In the genomic region with DNA sequence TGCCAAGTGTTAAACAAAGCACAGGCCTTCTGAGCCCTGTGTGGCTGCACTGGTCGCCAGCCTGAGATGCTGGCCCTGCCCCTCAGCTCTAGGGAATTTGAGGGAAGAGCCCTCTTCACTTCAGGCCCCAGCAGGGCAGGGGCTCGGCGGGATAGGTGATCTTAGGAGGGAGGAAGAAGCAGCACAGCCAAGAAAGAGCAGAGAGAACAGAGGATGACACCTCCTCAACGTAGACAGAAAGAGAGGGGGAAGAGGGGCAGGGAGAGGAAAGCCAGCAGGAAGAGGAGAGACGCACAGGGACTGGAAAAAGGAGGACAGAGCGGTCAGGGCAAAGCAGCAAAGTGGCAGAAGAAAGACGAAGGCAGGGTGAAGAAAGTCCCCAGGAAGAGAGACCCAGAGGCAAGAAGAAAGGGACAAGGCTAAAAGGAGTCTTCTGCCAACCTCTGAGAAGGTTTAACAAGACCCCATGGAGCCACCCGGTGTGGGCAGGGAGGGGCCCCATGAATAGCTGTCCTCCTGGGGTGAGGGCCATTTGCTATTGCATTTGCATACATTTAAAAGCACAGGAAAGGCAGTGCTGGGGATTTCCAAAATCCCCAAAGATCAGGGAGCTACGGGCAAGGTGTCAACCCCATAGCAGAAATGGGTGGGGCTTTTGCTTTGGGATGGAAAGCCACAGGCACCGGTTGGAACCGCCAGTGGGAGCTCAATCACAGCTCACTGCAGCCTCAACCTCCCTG, we compare ENCODE assay signal across 1 cellular context.
TF ChIP-seq lines count a peak whose summit lies in the region.

No MANE protein-coding gene starts in this region.

TF ChIP-seq in GM23338, 12 proteins besides CTCF, POLR2A, EP300 and RAD21:
- TF ChIP-seq, protein P1, sequence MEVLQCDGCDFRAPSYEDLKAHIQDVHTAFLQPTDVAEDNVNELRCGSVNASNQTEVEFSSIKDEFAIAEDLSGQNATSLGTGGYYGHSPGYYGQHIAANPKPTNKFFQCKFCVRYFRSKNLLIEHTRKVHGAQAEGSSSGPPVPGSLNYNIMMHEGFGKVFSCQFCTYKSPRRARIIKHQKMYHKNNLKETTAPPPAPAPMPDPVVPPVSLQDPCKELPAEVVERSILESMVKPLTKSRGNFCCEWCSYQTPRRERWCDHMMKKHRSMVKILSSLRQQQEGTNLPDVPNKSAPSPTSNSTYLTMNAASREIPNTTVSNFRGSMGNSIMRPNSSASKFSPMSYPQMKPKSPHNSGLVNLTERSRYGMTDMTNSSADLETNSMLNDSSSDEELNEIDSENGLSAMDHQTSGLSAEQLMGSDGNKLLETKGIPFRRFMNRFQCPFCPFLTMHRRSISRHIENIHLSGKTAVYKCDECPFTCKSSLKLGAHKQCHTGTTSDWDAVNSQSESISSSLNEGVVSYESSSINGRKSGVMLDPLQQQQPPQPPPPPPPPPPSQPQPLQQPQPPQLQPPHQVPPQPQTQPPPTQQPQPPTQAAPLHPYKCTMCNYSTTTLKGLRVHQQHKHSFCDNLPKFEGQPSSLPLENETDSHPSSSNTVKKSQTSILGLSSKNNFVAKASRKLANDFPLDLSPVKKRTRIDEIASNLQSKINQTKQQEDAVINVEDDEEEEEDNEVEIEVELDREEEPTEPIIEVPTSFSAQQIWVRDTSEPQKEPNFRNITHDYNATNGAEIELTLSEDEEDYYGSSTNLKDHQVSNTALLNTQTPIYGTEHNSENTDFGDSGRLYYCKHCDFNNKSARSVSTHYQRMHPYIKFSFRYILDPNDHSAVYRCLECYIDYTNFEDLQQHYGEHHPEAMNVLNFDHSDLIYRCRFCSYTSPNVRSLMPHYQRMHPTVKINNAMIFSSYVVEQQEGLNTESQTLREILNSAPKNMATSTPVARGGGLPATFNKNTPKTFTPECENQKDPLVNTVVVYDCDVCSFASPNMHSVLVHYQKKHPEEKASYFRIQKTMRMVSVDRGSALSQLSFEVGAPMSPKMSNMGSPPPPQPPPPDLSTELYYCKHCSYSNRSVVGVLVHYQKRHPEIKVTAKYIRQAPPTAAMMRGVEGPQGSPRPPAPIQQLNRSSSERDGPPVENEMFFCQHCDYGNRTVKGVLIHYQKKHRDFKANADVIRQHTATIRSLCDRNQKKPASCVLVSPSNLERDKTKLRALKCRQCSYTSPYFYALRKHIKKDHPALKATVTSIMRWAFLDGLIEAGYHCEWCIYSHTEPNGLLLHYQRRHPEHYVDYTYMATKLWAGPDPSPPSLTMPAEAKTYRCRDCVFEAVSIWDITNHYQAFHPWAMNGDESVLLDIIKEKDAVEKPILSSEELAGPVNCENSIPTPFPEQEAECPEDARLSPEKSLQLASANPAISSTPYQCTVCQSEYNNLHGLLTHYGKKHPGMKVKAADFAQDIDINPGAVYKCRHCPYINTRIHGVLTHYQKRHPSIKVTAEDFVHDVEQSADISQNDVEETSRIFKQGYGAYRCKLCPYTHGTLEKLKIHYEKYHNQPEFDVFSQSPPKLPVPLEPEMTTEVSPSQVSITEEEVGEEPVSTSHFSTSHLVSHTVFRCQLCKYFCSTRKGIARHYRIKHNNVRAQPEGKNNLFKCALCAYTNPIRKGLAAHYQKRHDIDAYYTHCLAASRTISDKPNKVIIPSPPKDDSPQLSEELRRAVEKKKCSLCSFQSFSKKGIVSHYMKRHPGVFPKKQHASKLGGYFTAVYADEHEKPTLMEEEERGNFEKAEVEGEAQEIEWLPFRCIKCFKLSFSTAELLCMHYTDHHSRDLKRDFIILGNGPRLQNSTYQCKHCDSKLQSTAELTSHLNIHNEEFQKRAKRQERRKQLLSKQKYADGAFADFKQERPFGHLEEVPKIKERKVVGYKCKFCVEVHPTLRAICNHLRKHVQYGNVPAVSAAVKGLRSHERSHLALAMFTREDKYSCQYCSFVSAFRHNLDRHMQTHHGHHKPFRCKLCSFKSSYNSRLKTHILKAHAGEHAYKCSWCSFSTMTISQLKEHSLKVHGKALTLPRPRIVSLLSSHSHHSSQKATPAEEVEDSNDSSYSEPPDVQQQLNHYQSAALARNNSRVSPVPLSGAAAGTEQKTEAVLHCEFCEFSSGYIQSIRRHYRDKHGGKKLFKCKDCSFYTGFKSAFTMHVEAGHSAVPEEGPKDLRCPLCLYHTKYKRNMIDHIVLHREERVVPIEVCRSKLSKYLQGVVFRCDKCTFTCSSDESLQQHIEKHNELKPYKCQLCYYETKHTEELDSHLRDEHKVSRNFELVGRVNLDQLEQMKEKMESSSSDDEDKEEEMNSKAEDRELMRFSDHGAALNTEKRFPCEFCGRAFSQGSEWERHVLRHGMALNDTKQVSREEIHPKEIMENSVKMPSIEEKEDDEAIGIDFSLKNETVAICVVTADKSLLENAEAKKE (CRISPR knock-in tag; IDR thresholded peaks at IDR 0.05) = peak; percentile 36
- TF ChIP-seq, protein P2, sequence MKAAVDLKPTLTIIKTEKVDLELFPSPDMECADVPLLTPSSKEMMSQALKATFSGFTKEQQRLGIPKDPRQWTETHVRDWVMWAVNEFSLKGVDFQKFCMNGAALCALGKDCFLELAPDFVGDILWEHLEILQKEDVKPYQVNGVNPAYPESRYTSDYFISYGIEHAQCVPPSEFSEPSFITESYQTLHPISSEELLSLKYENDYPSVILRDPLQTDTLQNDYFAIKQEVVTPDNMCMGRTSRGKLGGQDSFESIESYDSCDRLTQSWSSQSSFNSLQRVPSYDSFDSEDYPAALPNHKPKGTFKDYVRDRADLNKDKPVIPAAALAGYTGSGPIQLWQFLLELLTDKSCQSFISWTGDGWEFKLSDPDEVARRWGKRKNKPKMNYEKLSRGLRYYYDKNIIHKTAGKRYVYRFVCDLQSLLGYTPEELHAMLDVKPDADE (IDR thresholded peaks at IDR 0.05) = no peak
- TF ChIP-seq NANOG (IDR thresholded peaks at IDR 0.05; ENCODE audit: borderline replicate concordance) = peak; percentile 80; the same call in 1 of the 2 replicates
